Comparison of ENCODE assay signal across 9 cellular contexts in the genomic region with DNA sequence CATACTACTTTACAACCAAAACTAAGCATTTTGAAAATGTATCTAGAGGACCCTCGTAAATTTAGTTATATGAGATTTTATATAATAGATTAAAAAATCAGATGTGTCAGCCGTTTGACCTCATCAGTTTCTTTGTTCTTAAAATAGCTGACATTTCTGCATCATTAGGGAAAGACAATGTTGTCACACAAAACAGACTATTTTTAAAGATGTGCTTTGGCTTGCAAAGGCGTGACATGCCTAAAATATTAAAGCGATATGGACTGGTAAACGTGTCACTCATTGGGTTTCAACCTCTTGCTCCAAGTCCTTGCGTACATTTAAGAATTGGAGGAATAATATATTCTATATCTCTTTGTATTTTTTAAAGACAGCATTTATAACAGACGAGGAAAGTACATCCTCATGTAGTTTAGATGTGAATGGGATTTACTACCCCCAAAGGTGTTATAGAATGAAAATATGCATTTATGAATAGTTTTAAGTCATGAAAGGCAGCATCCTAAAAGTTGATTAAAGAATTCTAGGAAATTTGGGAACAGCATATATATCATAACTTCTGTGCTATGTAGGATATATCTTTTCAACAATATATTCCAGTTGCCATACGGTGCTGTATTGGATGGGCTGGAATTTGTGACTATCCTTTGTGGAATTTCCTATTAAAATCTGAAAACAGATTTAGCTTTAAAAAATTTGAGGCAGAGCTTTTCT. TPM values are rescaled to one million over a fixed set of nuclear protein-coding genes. Genes with fewer than 3 reads are reported as not detected.
DNase-seq lines count a peak whose midpoint lies in the region; FAIRE-seq and TF ChIP-seq lines count a peak whose summit lies in the region.
"Had no signal": no experiment of that assay in that cellular context is flagged by ENCODE, and none has a peak within 500 bp of the region (broad histone marks: within the 10 kb centered on the region; RNA-seq: fewer than 3 reads in every experiment).

No MANE protein-coding gene starts in this region.

- peaks cover 71% of the 10 kb centered on the region for H3F3A ChIP-seq in SK-N-SH (replicated peaks; ENCODE audit: insufficient read depth)

- H3K9me3 ChIP-seq in SK-N-SH, result no peaks in the 10 kb centered on the region
- H3K9me3 ChIP-seq in esophagus squamous epithelium, result no peaks in the 10 kb centered on the region
- H3K9me3 ChIP-seq: mucosa of descending colon had no signal

- H3K4me3 ChIP-seq in SK-N-SH (ENCODE audit: low read depth in 2 of 2, low read length in 1 of 2), result peak overlapping the region in 1 of 2 experiments; percentile 7; a peak in 2 of 4 replicates
- H3K4me3 ChIP-seq in esophagus squamous epithelium, result peak overlapping the region in 1 of 4 donors; percentile 27
- H3K4me3 ChIP-seq in retinal pigment epithelial cell (ENCODE audit: low read length), result peak overlapping the region; percentile 34
- H3K4me3 ChIP-seq: mucosa of descending colon had no signal

- no peaks in the 10 kb centered on the region for H3K9me2 ChIP-seq in SK-N-SH

- H3K79me2 ChIP-seq in SK-N-SH (ENCODE audit: insufficient read depth), result peaks cover 93% of the 10 kb centered on the region

- peaks cover 16% of the 10 kb centered on the region for H4K20me1 ChIP-seq in SK-N-SH (ENCODE audit: insufficient read depth)

- H3K4me2 ChIP-seq in SK-N-SH, result peak overlapping the region; percentile 46

- intact Hi-C loops in esophagus squamous epithelium (cut with DNase I), result no loop called here

- no peak overlapping the region for H2AFZ ChIP-seq in SK-N-SH (ENCODE audit: low read depth)

- H3K36me3 ChIP-seq in SK-N-SH (replicated peaks in 1 of 2; ENCODE audit: control insufficient read depth in 1 of 2, insufficient read depth in 2 of 2, low read length in 1 of 2) (peaks cover 45 to 52% of the 10 kb centered on the region in 2 experiments), esophagus squamous epithelium (peaks cover 9 to 42% (median 16%) of the 10 kb centered on the region in 3 donors)

- H3K4me1 ChIP-seq in SK-N-SH (ENCODE audit: control insufficient read depth in 1 of 2, insufficient read depth in 2 of 2, low read depth in 1 of 2, low read length in 1 of 2) (peaks cover 5 to 40% of the 10 kb centered on the region in 2 experiments; a peak in 3 of 4 replicates), esophagus squamous epithelium (peaks cover 5 to 69% (median 29%) of the 10 kb centered on the region in 3 donors)

- H3K27ac ChIP-seq in SK-N-SH (ENCODE audit: low read depth in 2 of 2, low read length in 1 of 2) (peak overlapping the region; percentile 63 to 94; a peak in 3 of 4 replicates), esophagus squamous epithelium (peak overlapping the region in 3 of 4 donors; percentile 59 to 100 (median 99))

- H3K9ac ChIP-seq in SK-N-SH, result peak overlapping the region; percentile 34; the same call in 1 of the 2 replicates

- CTCF ChIA-PET in SK-N-SH (lab: Yijun Ruan, JAX), result interaction anchor here (0.7 kb wide), 1 partner anchor 415 kb away, joined by 3 read pairs; no protein-coding TSS in a partner anchor

- TF ChIP-seq POLR2A in GM12892 (IDR thresholded peaks at IDR 0.05; ENCODE audit: low read depth, low read length), result peak; percentile 43
- TF ChIP-seq POLR2A in esophagus squamous epithelium (IDR thresholded peaks at IDR 0.05), result no peak

- POLR2A ChIA-PET in SK-N-SH (lab: Yijun Ruan, JAX), result no interaction called here

- TF ChIP-seq EP300 in SK-N-SH (IDR thresholded peaks at IDR 0.05; ENCODE audit: borderline replicate concordance in 1 of 2, low read depth in 1 of 2, low read length in 1 of 2), result no peak

- H3K27me3 ChIP-seq in SK-N-SH (ENCODE audit: insufficient read depth), result no peaks in the 10 kb centered on the region
- no peaks in the 10 kb centered on the region for H3K27me3 ChIP-seq in esophagus squamous epithelium

- WGBS in SK-N-SH (ENCODE audit: low lambda C conversion rate), result 73% methylated on average over 8 of the region's 8 CpGs
- whole genome bisulfite sequencing in esophagus squamous epithelium, 2 donors, result 53 to 62% methylated on average over 8 of the region's 8 CpGs

- DNase-seq in GM12892 (ENCODE audit: insufficient read length) (no peak), SK-N-SH (no peak), esophagus squamous epithelium (lab: John Stamatoyannopoulos, UW) (no peak), retinal pigment epithelial cell (ENCODE audit: low read depth) (no peak), NCI-H2081 (lab: John Stamatoyannopoulos, UW) (no peak), D721Med (ENCODE audit: insufficient read length, low spot score) (no peak), NCI-H82 (lab: John Stamatoyannopoulos, UW) (no peak), NCI-H1105 (lab: John Stamatoyannopoulos, UW) (no peak)
- DNase-seq: mucosa of descending colon had no signal

- TF ChIP-seq CTCF in SK-N-SH (IDR thresholded peaks at IDR 0.05) (no peak), esophagus squamous epithelium (IDR thresholded peaks at IDR 0.05) (no peak), retinal pigment epithelial cell (conservative IDR thresholded peaks at IDR 0.05; ENCODE audit: low read depth, low read length) (no peak), D721Med (IDR thresholded peaks at IDR 0.05; ENCODE audit: insufficient read depth, missing control alignments) (no peak)

- TF ChIP-seq RAD21 in SK-N-SH (IDR thresholded peaks at IDR 0.05; ENCODE audit: low read length), result no peak

- no peak for FAIRE-seq in GM12892 (lab: Jason Lieb, UNC)
- no peak for FAIRE-seq in D721Med (lab: Jason Lieb, UNC)

TF ChIP-seq in SK-N-SH, 30 proteins besides CTCF, POLR2A, EP300 and RAD21:
- TF ChIP-seq CHD2 (IDR thresholded peaks at IDR 0.05; ENCODE audit: low read length, partially characterized antibody) (no peak), JUND (IDR thresholded peaks at IDR 0.05) (peak; percentile 35), TEAD4 (IDR thresholded peaks at IDR 0.05; ENCODE audit: borderline replicate concordance, insufficient read depth) (0 out of 2 replicates have a peak, but pooled peaks have one; percentile 42), TCF12 (IDR thresholded peaks at IDR 0.05) (peak; percentile 4; the same call in 1 of the 2 replicates), FOSL2 (IDR thresholded peaks at IDR 0.05; ENCODE audit: borderline replicate concordance, low read depth) (peak; percentile 19; the same call in 1 of the 2 replicates), FOXM1 (IDR thresholded peaks at IDR 0.05; ENCODE audit: low read depth) (0 out of 2 replicates have a peak, but pooled peaks have one; percentile 13)
- TF ChIP-seq, protein P1, sequence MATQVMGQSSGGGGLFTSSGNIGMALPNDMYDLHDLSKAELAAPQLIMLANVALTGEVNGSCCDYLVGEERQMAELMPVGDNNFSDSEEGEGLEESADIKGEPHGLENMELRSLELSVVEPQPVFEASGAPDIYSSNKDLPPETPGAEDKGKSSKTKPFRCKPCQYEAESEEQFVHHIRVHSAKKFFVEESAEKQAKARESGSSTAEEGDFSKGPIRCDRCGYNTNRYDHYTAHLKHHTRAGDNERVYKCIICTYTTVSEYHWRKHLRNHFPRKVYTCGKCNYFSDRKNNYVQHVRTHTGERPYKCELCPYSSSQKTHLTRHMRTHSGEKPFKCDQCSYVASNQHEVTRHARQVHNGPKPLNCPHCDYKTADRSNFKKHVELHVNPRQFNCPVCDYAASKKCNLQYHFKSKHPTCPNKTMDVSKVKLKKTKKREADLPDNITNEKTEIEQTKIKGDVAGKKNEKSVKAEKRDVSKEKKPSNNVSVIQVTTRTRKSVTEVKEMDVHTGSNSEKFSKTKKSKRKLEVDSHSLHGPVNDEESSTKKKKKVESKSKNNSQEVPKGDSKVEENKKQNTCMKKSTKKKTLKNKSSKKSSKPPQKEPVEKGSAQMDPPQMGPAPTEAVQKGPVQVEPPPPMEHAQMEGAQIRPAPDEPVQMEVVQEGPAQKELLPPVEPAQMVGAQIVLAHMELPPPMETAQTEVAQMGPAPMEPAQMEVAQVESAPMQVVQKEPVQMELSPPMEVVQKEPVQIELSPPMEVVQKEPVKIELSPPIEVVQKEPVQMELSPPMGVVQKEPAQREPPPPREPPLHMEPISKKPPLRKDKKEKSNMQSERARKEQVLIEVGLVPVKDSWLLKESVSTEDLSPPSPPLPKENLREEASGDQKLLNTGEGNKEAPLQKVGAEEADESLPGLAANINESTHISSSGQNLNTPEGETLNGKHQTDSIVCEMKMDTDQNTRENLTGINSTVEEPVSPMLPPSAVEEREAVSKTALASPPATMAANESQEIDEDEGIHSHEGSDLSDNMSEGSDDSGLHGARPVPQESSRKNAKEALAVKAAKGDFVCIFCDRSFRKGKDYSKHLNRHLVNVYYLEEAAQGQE (IDR thresholded peaks at IDR 0.05; ENCODE audit: low read depth, low read length), result no peak
- TF ChIP-seq, protein P2, sequence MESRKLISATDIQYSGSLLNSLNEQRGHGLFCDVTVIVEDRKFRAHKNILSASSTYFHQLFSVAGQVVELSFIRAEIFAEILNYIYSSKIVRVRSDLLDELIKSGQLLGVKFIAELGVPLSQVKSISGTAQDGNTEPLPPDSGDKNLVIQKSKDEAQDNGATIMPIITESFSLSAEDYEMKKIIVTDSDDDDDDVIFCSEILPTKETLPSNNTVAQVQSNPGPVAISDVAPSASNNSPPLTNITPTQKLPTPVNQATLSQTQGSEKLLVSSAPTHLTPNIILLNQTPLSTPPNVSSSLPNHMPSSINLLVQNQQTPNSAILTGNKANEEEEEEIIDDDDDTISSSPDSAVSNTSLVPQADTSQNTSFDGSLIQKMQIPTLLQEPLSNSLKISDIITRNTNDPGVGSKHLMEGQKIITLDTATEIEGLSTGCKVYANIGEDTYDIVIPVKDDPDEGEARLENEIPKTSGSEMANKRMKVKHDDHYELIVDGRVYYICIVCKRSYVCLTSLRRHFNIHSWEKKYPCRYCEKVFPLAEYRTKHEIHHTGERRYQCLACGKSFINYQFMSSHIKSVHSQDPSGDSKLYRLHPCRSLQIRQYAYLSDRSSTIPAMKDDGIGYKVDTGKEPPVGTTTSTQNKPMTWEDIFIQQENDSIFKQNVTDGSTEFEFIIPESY (IDR thresholded peaks at IDR 0.05; ENCODE audit: borderline replicate concordance, low read depth), result no peak

RNA-seq across cellular contexts. Expression of a gene that starts 3.8 kb away (rescaled TPM):
- polyA plus RNA-seq in GM12892 (2012; ENCODE audit: missing spikeins), result 532 TPM
- polyA plus RNA-seq in SK-N-SH (2012; rRNA removed), result 448 and 565 TPM in 2 replicates
- polyA plus RNA-seq in SK-N-SH (2012; cell fraction: cytosol; rRNA removed), result 686 and 851 TPM in 2 replicates
- polyA plus RNA-seq in SK-N-SH (2012; cell fraction: nucleus; rRNA removed), result 145 and 283 TPM in 2 replicates
- total RNA-seq in esophagus squamous epithelium, result 100 to 1,000 TPM; 281 to 361 (median 317) TPM

RNA-seq across cellular contexts. Expression of a gene that starts 10.5 kb away (rescaled TPM):
- 388 TPM for polyA plus RNA-seq in GM12892 (2012; ENCODE audit: missing spikeins)
- polyA plus RNA-seq in SK-N-SH (2012; rRNA removed), result 555 and 645 TPM in 2 replicates
- 727 and 733 TPM in 2 replicates for polyA plus RNA-seq in SK-N-SH (2012; cell fraction: cytosol; rRNA removed)
- polyA plus RNA-seq in SK-N-SH (2012; cell fraction: nucleus; rRNA removed), result 166 and 313 TPM in 2 replicates
- 100 to 1,000 TPM; 362 to 430 (median 386) TPM for total RNA-seq in esophagus squamous epithelium

RNA-seq across cellular contexts. Expression of a gene that starts 31.6 kb away (rescaled TPM):
- polyA plus RNA-seq in GM12892 (2012; ENCODE audit: missing spikeins), result 1.4 TPM
- polyA plus RNA-seq in SK-N-SH (2012; rRNA removed), result 0.07 and 0.08 TPM in 2 replicates
- 0.13 and 0.18 TPM in 2 replicates for polyA plus RNA-seq in SK-N-SH (2012; cell fraction: cytosol; rRNA removed)
- 0.20 and 0.21 TPM in 2 replicates for polyA plus RNA-seq in SK-N-SH (2012; cell fraction: nucleus; rRNA removed)
- total RNA-seq in esophagus squamous epithelium, result 1 to 10 TPM in 1 of 4 donors, under 1 TPM in 3; 0.23 to 2.5 (median 0.52) TPM
